Comparison of ENCODE assay signal across 1 cellular context in genomic region chrX:141405878-141406492, GRCh38.
TF ChIP-seq lines count a peak whose summit lies in the region.

No MANE protein-coding gene starts in this region.

TF ChIP-seq in neural cell, 6 proteins besides CTCF, POLR2A, EP300 and RAD21 (continued from another document):
- TF ChIP-seq REST (IDR thresholded peaks at IDR 0.05; ENCODE audit: borderline replicate concordance): no peak
